Comparison of ENCODE assay signal across 1 cellular context in the genomic region with DNA sequence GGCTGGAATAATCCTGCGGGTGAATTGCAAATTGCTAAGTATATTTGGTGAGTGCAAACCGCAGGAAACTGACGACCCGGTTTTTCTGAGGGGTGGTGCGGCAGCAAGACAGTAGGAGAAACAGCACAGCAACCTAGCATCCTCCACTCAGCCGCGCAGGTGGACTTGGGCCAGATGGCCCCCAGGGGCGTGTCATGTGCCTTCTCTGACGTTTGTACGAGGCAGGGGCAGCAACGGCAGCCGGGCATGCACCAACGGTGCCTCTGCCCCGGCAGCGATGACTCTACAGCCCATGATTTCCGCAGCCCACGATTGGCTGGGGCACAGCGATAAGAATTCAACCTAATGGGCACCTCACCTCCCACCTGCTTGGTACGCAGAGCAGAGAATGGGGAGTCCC.
TF ChIP-seq lines count a peak whose summit lies in the region.

No MANE protein-coding gene starts in this region.

TF ChIP-seq in IMR-90, 13 proteins besides CTCF, POLR2A, EP300 and RAD21 (continued from another document):
- no peak for TF ChIP-seq SMC3 (IDR thresholded peaks at IDR 0.05; ENCODE audit: low read depth, low read length)
